8 cellular contexts compared by ENCODE assay signal in the genomic region with DNA sequence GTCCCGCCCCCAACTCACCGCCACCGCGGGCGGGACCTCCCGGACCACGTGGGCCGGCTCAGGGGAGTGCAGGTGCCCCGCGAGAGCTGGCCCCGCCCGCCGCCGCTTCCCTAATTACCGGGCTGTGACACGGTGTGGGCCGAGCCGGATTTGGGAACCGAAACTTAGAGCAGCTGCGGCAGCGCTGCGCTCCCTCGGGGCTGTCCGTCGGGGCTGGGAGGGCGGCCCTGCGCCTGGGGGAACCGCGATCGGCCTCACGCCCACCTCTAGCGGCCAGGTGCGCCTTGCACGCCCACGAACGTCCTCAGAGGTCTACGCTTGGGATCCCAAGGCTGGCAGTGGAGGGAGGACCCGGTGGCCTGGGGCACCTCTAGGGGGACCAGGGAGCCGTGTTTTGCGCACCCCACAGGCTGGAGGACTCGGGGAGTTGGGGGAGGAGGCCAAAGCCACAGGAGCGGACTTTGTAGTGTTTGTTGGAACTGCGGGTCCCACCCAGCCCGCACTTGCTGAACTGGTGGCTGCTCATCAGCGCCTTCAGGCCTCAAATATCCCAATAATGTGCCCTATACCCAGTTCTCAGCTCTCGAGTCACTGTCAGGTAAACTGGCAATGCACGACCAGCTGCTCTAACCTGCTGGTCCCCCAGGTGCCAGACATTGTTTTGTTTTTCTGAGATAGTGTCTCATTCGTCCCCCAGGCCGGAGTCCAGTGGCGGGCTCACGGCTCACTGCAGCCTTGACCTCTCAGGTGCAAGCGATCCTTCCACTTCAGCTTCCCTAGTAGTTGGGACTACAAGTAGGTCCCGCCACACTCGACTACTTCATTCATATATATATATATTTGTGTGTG. TPM values are rescaled to one million over a fixed set of nuclear protein-coding genes. Genes with fewer than 3 reads are reported as not detected.
DNase-seq lines count a peak whose midpoint lies in the region; ATAC-seq and TF ChIP-seq lines count a peak whose summit lies in the region.

No MANE protein-coding gene starts in this region.

- ATAC-seq in GM19397 (IDR thresholded peaks at IDR 0.05; ENCODE audit: unreplicated experiment) (peak; percentile 66), HG03558 (IDR thresholded peaks at IDR 0.05; ENCODE audit: extremely low read depth, unreplicated experiment) (peak; percentile 49), psoas muscle (peak; percentile 41 to 74 (median 46))

- H3K36me3 Mint-ChIP-seq in Calu3 (ENCODE audit: insufficient read depth, unreplicated experiment): peaks cover 61% of the 10 kb centered on the region

- peak overlapping the region; percentile 77 for H3K4me3 Mint-ChIP-seq in Calu3 (ENCODE audit: low read depth, unreplicated experiment)

- H3K27ac ChIP-seq in cardiac muscle cell (no peak overlapping the region), psoas muscle (peak overlapping the region; percentile 94), uterus (peak overlapping the region in 1 of 2 donors; percentile 95)

- no peaks in the 10 kb centered on the region for H3K9me3 Mint-ChIP-seq in Calu3 (ENCODE audit: low read depth, unreplicated experiment)

- TF ChIP-seq CTCF in Calu3 (IDR thresholded peaks at IDR 0.05; ENCODE audit: unreplicated experiment) (peak; percentile 21), cardiac muscle cell (IDR thresholded peaks at IDR 0.05; ENCODE audit: low read depth, low read length) (peak; percentile 14), psoas muscle (IDR thresholded peaks at IDR 0.05) (no peak), uterus (IDR thresholded peaks at IDR 0.05) (no peak)

- peak in 1 of 2 donors; percentile 25 for TF ChIP-seq POLR2A in uterus (IDR thresholded peaks at IDR 0.05)

- intact Hi-C loops in Calu3 (cut with micrococcal nuclease; ENCODE audit: unreplicated experiment) (no loop called here), psoas muscle (cut with DNase I) (loop anchor here in 1 of 2 donors (2.0 to 5.0 kb wide), 2 partner anchors 113 to 128 kb away; partner anchors contain the start of gene GNB1), uterus (cut with DNase I; ENCODE audit: low total_unique reads) (no loop called here)

- H3K9me3 ChIP-seq in cardiac muscle cell (ENCODE audit: low read depth): no peaks in the 10 kb centered on the region
- H3K9me3 ChIP-seq in psoas muscle: no peaks in the 10 kb centered on the region
- H3K9me3 ChIP-seq in uterus: no peaks in the 10 kb centered on the region

- BruUV-seq in Calu3 (replicated peaks; lab: Mats Ljungman, UMichigan): TSS peak; percentile 94

- DNase-seq in Calu3 (peak; percentile 88), RKO (ENCODE audit: low spot score) (peak; percentile 49), activated gamma-delta T cell (lab: John Stamatoyannopoulos, UW) (peak; percentile 72), cardiac muscle cell (ENCODE audit: low read depth in 1 of 2, low spot score in 1 of 2) (peak in 1 of 2 donors; percentile 51), psoas muscle (peak; percentile 73 to 85), uterus (peak in 1 of 2 donors; percentile 48)

- H3K4me1 Mint-ChIP-seq in Calu3 (ENCODE audit: low read depth, unreplicated experiment): peaks cover 39% of the 10 kb centered on the region

- H3K27ac Mint-ChIP-seq in Calu3 (ENCODE audit: unreplicated experiment): peak overlapping the region; percentile 36

- H3K27me3 ChIP-seq in cardiac muscle cell (no peaks in the 10 kb centered on the region), psoas muscle (ENCODE audit: insufficient read depth in 3 of 3, low read length in 2 of 3) (no peaks in the 10 kb centered on the region), uterus (no peaks in the 10 kb centered on the region)

- H3K36me3 ChIP-seq in cardiac muscle cell: no peaks in the 10 kb centered on the region
- peaks cover 0 to 8% of the 10 kb centered on the region in 2 donors for H3K36me3 ChIP-seq in psoas muscle (ENCODE audit: insufficient read depth in 1 of 2, low read depth in 1 of 2)
- no peaks in the 10 kb centered on the region for H3K36me3 ChIP-seq in uterus

- peak overlapping the region; percentile 71 for H3K4me3 ChIP-seq in cardiac muscle cell
- H3K4me3 ChIP-seq in psoas muscle: peak overlapping the region; percentile 91
- H3K4me3 ChIP-seq in uterus: peak overlapping the region; percentile 78 to 95

- no peaks in the 10 kb centered on the region for H3K27me3 Mint-ChIP-seq in Calu3 (ENCODE audit: unreplicated experiment)

- CTCF ChIA-PET in Calu3 (lab: Charles Lee): interaction anchor here (0.6 to 0.7 kb wide), 2 partner anchors 32 to 43 kb away, joined by 4 to 5 read pairs; no protein-coding TSS in a partner anchor

- H3K4me1 ChIP-seq in cardiac muscle cell (ENCODE audit: low read depth) (peaks cover 23% of the 10 kb centered on the region), psoas muscle (peaks cover 45% of the 10 kb centered on the region), uterus (peaks cover 0 to 28% of the 10 kb centered on the region in 2 donors)

- 18 to 30% (median 18%) methylated on average over 37 to 54 of the region's 54 CpGs for WGBS in psoas muscle, 3 donors

RNA-seq across cellular contexts. Expression of gene NADK, which starts 0.8 kb away (rescaled TPM):
- total RNA-seq in Calu3 (2022): 92.2 and 103 TPM in 2 replicates
- total RNA-seq in cardiac muscle cell: 49.2 and 71.2 TPM in 2 replicates
- 42.7 and 45.2 TPM in 2 replicates for polyA plus RNA-seq in cardiac muscle cell
- 10 to 100 TPM; 19.1 to 37.7 (median 28.7) TPM for total RNA-seq in psoas muscle
- polyA plus RNA-seq in psoas muscle: 10 to 100 TPM; 14.5 to 25.1 (median 22.5) TPM
- 10 to 100 TPM; 40.1 to 76.9 (median 51.8) TPM for total RNA-seq in uterus

RNA-seq across cellular contexts. Expression of gene CDK11A, which starts 54.9 kb away (rescaled TPM):
- total RNA-seq in Calu3 (2022) (36.2 and 41.7 TPM in 2 replicates), cardiac muscle cell (6.1 and 13.2 TPM in 2 replicates), psoas muscle (10 to 100 TPM; 15.9 to 36.6 (median 22.5) TPM), uterus (10 to 100 TPM in 2 of 4 donors, 1 to 10 TPM in 2; 1.8 to 60.0 (median 7.5) TPM)
- polyA plus RNA-seq in cardiac muscle cell (12.4 and 16.6 TPM in 2 replicates), psoas muscle (10 to 100 TPM; 16.8 to 29.8 (median 17.4) TPM)

Comparison
In these comparisons a context has a peak if more than half of its experiments do, and no peak if none do; other contexts are left out.
1. CTCF ChIP-seq: peak in Calu3 (single experiment) and cardiac muscle cell (single experiment); none in psoas muscle (single experiment) and uterus (0 of 4).
2. Peak in every context shown above with its lines, with median percentiles within 50 percentile points of each other: ATAC-seq and H3K4me3 ChIP-seq.